In genomic region chr2:86833315-86833714, GRCh38 we compare ENCODE assay signal across 1 cellular context.
TF ChIP-seq lines count a peak whose summit lies in the region.

No MANE protein-coding gene starts in this region.

TF ChIP-seq in GM23338, 12 proteins besides CTCF, POLR2A, EP300 and RAD21 (continued from another document):
- TF ChIP-seq ZNF462 (CRISPR knock-in tag; IDR thresholded peaks at IDR 0.05) (no peak), POLR2AphosphoS5 (IDR thresholded peaks at IDR 0.05; ENCODE audit: low read depth) (no peak), STAT1 (IDR thresholded peaks at IDR 0.05; ENCODE audit: unreplicated experiment) (no peak), EZH2 (IDR thresholded peaks at IDR 0.05; ENCODE audit: low read depth, unreplicated experiment) (no peak), REST (IDR thresholded peaks at IDR 0.05; ENCODE audit: unreplicated experiment) (no peak), NANOG (IDR thresholded peaks at IDR 0.05; ENCODE audit: borderline replicate concordance) (no peak), ETS1 (IDR thresholded peaks at IDR 0.05) (no peak), CREB1 (CRISPR knock-in tag; IDR thresholded peaks at IDR 0.05; ENCODE audit: low read depth) (no peak), ZNF114 (CRISPR knock-in tag; IDR thresholded peaks at IDR 0.05) (no peak), EZH2phosphoT487 (IDR thresholded peaks at IDR 0.05; ENCODE audit: unreplicated experiment) (no peak), JUNB (IDR thresholded peaks at IDR 0.05; ENCODE audit: unreplicated experiment) (no peak)
TF ChIP-seq in GM23338: peak in this region for 0.
